ENCODE assay signal across 2 cellular contexts in the genomic region with DNA sequence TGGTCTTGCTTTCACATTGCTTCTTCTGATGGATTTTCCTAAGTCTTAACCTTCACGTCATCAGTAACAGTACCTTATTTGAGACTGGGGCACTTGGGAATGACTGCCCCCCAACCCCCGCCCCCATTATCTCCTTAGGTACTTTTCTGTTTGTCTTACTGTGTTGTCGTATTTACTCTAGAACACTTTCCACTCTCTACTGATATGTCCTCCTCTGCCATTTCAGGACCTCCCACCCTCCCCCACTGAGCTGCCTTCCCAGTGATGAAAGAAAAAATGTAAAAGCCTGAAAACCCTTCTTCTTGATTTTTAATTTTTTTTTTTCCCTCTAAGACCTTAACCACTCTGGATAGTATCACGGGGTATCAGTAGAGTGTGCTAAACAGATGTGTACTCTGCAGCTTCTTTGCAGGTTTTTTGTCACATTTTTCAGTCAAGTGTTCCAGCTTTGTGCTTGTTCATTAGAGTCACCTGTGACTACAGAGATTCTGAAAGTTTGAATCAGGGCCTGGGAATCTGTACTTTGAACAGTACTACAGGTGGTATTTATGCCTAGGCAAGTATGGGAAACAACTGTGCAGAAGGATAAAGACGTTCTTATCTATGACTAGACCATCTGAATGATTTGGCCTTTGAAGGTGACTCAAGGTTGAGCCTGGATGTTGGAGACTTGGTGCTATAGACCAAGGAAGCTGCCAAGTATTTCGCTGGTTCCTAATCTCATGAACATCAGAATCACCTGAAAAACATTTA.
TF ChIP-seq lines count a peak whose summit lies in the region.

No MANE protein-coding gene starts in this region.

TF ChIP-seq in WTC11, 78 proteins besides CTCF, POLR2A, EP300 and RAD21 (continues in another document):
- TF ChIP-seq, protein P1, sequence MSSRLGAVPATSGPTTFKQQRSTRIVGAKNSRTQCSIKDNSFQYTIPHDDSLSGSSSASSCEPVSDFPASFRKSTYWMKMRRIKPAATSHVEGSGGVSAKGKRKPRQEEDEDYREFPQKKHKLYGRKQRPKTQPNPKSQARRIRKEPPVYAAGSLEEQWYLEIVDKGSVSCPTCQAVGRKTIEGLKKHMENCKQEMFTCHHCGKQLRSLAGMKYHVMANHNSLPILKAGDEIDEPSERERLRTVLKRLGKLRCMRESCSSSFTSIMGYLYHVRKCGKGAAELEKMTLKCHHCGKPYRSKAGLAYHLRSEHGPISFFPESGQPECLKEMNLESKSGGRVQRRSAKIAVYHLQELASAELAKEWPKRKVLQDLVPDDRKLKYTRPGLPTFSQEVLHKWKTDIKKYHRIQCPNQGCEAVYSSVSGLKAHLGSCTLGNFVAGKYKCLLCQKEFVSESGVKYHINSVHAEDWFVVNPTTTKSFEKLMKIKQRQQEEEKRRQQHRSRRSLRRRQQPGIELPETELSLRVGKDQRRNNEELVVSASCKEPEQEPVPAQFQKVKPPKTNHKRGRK (CRISPR knock-in tag; IDR thresholded peaks at IDR 0.05; ENCODE audit: borderline replicate concordance), result no peak
- no peak for TF ChIP-seq ZNF232 (CRISPR knock-in tag; IDR thresholded peaks at IDR 0.05)
- TF ChIP-seq CREM (CRISPR knock-in tag; IDR thresholded peaks at IDR 0.05), result no peak
- TF ChIP-seq EMX1 (CRISPR knock-in tag; IDR thresholded peaks at IDR 0.05), result no peak
- TF ChIP-seq JUN (CRISPR knock-in tag; IDR thresholded peaks at IDR 0.05), result no peak
- TF ChIP-seq, protein P2, sequence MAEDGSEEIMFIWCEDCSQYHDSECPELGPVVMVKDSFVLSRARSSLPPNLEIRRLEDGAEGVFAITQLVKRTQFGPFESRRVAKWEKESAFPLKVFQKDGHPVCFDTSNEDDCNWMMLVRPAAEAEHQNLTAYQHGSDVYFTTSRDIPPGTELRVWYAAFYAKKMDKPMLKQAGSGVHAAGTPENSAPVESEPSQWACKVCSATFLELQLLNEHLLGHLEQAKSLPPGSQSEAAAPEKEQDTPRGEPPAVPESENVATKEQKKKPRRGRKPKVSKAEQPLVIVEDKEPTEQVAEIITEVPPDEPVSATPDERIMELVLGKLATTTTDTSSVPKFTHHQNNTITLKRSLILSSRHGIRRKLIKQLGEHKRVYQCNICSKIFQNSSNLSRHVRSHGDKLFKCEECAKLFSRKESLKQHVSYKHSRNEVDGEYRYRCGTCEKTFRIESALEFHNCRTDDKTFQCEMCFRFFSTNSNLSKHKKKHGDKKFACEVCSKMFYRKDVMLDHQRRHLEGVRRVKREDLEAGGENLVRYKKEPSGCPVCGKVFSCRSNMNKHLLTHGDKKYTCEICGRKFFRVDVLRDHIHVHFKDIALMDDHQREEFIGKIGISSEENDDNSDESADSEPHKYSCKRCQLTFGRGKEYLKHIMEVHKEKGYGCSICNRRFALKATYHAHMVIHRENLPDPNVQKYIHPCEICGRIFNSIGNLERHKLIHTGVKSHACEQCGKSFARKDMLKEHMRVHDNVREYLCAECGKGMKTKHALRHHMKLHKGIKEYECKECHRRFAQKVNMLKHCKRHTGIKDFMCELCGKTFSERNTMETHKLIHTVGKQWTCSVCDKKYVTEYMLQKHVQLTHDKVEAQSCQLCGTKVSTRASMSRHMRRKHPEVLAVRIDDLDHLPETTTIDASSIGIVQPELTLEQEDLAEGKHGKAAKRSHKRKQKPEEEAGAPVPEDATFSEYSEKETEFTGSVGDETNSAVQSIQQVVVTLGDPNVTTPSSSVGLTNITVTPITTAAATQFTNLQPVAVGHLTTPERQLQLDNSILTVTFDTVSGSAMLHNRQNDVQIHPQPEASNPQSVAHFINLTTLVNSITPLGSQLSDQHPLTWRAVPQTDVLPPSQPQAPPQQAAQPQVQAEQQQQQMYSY (CRISPR knock-in tag; IDR thresholded peaks at IDR 0.05), result no peak
- no peak for TF ChIP-seq PRRX2 (CRISPR knock-in tag; IDR thresholded peaks at IDR 0.05)
- TF ChIP-seq SMAD3 (CRISPR knock-in tag; IDR thresholded peaks at IDR 0.05; ENCODE audit: borderline replicate concordance), result no peak
- no peak for TF ChIP-seq ZNF121 (CRISPR knock-in tag; IDR thresholded peaks at IDR 0.05)
- no peak for TF ChIP-seq MXD4 (CRISPR knock-in tag; IDR thresholded peaks at IDR 0.05; ENCODE audit: borderline replicate concordance)
- TF ChIP-seq ESRRA (CRISPR knock-in tag; IDR thresholded peaks at IDR 0.05; ENCODE audit: borderline replicate concordance), result no peak
- TF ChIP-seq, protein P3, sequence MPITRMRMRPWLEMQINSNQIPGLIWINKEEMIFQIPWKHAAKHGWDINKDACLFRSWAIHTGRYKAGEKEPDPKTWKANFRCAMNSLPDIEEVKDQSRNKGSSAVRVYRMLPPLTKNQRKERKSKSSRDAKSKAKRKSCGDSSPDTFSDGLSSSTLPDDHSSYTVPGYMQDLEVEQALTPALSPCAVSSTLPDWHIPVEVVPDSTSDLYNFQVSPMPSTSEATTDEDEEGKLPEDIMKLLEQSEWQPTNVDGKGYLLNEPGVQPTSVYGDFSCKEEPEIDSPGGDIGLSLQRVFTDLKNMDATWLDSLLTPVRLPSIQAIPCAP (CRISPR knock-in tag; IDR thresholded peaks at IDR 0.05), result no peak
- TF ChIP-seq TEAD1 (CRISPR knock-in tag; IDR thresholded peaks at IDR 0.05), result no peak
- no peak for TF ChIP-seq IRF2 (CRISPR knock-in tag; IDR thresholded peaks at IDR 0.05; ENCODE audit: borderline replicate concordance, low read depth)
- no peak for TF ChIP-seq ZNF416 (CRISPR knock-in tag; IDR thresholded peaks at IDR 0.05)
- TF ChIP-seq, protein P4, sequence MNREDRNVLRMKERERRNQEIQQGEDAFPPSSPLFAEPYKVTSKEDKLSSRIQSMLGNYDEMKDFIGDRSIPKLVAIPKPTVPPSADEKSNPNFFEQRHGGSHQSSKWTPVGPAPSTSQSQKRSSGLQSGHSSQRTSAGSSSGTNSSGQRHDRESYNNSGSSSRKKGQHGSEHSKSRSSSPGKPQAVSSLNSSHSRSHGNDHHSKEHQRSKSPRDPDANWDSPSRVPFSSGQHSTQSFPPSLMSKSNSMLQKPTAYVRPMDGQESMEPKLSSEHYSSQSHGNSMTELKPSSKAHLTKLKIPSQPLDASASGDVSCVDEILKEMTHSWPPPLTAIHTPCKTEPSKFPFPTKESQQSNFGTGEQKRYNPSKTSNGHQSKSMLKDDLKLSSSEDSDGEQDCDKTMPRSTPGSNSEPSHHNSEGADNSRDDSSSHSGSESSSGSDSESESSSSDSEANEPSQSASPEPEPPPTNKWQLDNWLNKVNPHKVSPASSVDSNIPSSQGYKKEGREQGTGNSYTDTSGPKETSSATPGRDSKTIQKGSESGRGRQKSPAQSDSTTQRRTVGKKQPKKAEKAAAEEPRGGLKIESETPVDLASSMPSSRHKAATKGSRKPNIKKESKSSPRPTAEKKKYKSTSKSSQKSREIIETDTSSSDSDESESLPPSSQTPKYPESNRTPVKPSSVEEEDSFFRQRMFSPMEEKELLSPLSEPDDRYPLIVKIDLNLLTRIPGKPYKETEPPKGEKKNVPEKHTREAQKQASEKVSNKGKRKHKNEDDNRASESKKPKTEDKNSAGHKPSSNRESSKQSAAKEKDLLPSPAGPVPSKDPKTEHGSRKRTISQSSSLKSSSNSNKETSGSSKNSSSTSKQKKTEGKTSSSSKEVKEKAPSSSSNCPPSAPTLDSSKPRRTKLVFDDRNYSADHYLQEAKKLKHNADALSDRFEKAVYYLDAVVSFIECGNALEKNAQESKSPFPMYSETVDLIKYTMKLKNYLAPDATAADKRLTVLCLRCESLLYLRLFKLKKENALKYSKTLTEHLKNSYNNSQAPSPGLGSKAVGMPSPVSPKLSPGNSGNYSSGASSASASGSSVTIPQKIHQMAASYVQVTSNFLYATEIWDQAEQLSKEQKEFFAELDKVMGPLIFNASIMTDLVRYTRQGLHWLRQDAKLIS (CRISPR knock-in tag; IDR thresholded peaks at IDR 0.05; ENCODE audit: borderline replicate concordance), result no peak

TF ChIP-seq in HepG2, 621 proteins besides CTCF, POLR2A, EP300 and RAD21:
- TF ChIP-seq PHF21A (CRISPR knock-in tag; IDR thresholded peaks at IDR 0.05) (no peak), ZKSCAN1 (IDR thresholded peaks at IDR 0.05; ENCODE audit: low read length) (no peak), SMC3 (IDR thresholded peaks at IDR 0.05; ENCODE audit: low read length) (no peak), HNRNPK (IDR thresholded peaks at IDR 0.05; ENCODE audit: low read depth, low read length, poor library complexity, severe bottlenecking) (peak; percentile 12), ZNF101 (CRISPR knock-in tag; IDR thresholded peaks at IDR 0.05; ENCODE audit: borderline replicate concordance, low read depth) (no peak), ZNF749 (CRISPR knock-in tag; IDR thresholded peaks at IDR 0.05; ENCODE audit: borderline replicate concordance) (no peak), ZNF160 (CRISPR knock-in tag; IDR thresholded peaks at IDR 0.05) (no peak), ATF7 (IDR thresholded peaks at IDR 0.05) (no peak), ATF7 (CRISPR knock-in tag; IDR thresholded peaks at IDR 0.05) (no peak), HDAC2 (CRISPR knock-in tag; IDR thresholded peaks at IDR 0.05) (no peak), NBN (conservative IDR thresholded peaks at IDR 0.05) (no peak), MIXL1 (CRISPR knock-in tag; IDR thresholded peaks at IDR 0.05) (no peak), CEBPG (CRISPR knock-in tag; IDR thresholded peaks at IDR 0.05) (no peak), POLR2AphosphoS2 (IDR thresholded peaks at IDR 0.05; ENCODE audit: low read depth, low read length) (0 out of 2 replicates have a peak, but pooled peaks have one; percentile 45), ZNF12 (CRISPR knock-in tag; IDR thresholded peaks at IDR 0.05) (no peak)
- TF ChIP-seq, protein P5, sequence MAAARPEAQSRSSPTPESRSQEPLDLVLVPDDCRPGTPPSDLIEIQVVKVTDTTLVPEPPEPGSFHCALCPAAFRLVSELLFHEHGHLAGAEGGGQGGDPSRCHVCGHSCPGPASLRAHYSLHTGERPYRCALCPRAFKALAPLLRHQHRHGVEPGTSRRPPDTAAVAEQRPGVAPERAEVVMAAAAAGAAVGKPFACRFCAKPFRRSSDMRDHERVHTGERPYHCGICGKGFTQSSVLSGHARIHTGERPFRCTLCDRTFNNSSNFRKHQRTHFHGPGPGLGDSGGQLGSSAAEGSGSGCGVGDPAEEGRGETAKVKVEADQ (CRISPR knock-in tag; IDR thresholded peaks at IDR 0.05; ENCODE audit: borderline replicate concordance), result no peak
- TF ChIP-seq, protein P6, sequence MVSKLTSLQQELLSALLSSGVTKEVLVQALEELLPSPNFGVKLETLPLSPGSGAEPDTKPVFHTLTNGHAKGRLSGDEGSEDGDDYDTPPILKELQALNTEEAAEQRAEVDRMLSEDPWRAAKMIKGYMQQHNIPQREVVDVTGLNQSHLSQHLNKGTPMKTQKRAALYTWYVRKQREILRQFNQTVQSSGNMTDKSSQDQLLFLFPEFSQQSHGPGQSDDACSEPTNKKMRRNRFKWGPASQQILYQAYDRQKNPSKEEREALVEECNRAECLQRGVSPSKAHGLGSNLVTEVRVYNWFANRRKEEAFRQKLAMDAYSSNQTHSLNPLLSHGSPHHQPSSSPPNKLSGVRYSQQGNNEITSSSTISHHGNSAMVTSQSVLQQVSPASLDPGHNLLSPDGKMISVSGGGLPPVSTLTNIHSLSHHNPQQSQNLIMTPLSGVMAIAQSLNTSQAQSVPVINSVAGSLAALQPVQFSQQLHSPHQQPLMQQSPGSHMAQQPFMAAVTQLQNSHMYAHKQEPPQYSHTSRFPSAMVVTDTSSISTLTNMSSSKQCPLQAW (CRISPR knock-in tag; IDR thresholded peaks at IDR 0.05), result no peak
